11 cellular contexts compared by ENCODE assay signal in the genomic region with DNA sequence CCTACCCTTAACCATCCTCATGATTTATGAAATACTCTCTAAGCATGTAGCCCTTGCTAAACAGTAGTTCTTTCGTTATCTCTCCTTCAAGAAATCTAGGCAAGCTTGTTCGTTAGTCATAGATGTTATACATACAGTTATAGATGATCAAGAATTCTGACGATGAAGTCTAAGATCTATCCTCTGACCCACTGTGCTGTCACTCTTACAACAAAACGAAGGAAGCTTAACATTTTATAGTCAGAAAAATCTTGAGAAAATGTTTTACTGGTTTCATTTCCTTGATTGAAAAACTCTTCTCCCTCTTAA.
DNase-seq lines count a peak whose midpoint lies in the region; ATAC-seq and TF ChIP-seq lines count a peak whose summit lies in the region.
"Had no signal": no experiment of that assay in that cellular context is flagged by ENCODE, and none has a peak within 500 bp of the region (broad histone marks: within the 10 kb centered on the region; RNA-seq: fewer than 3 reads in every experiment).

No MANE protein-coding gene starts in this region.

- H3K27me3 ChIP-seq in left ventricle myocardium inferior (ENCODE audit: low read depth) (no peaks in the 10 kb centered on the region), right atrium auricular region (no peaks in the 10 kb centered on the region), upper lobe of right lung (no peaks in the 10 kb centered on the region)

- no peak overlapping the region for H3K4me3 ChIP-seq in left ventricle myocardium inferior
- no peak overlapping the region for H3K4me3 ChIP-seq in right atrium auricular region
- H3K4me3 ChIP-seq in upper lobe of right lung, result no peak overlapping the region

- DNase-seq in left ventricle myocardium inferior, result no peak
- DNase-seq in right atrium auricular region (ENCODE audit: low spot score), result no peak
- DNase-seq in amniotic epithelial cell (ENCODE audit: low read depth), result peak; percentile 85
- no peak for DNase-seq in mesothelial cell of epicardium (ENCODE audit: low spot score in 2 of 2, unreplicated experiment in 2 of 2)
- no peak for DNase-seq in upper lobe of right lung
- no peak for DNase-seq in posterior vena cava (ENCODE audit: low spot score)
- DNase-seq in NCI-H526 (lab: John Stamatoyannopoulos, UW), result no peak
- DNase-seq: amygdala, left cardiac atrium, posterior cingulate gyrus had no signal

- intact Hi-C loops in left ventricle myocardium inferior (cut with micrococcal nuclease), result no loop called here
- intact Hi-C loops in upper lobe of right lung (cut with DNase I), result no loop called here
- intact Hi-C loops in posterior vena cava (cut with DNase I), result no loop called here

- ATAC-seq in upper lobe of right lung (no peak), HG02759 (IDR thresholded peaks at IDR 0.05; ENCODE audit: unreplicated experiment) (no peak)

- no peaks in the 10 kb centered on the region for H3K36me3 ChIP-seq in left ventricle myocardium inferior
- no peaks in the 10 kb centered on the region for H3K36me3 ChIP-seq in right atrium auricular region
- H3K36me3 ChIP-seq in upper lobe of right lung, result no peaks in the 10 kb centered on the region

- H3K27me3 Mint-ChIP-seq in mesothelial cell of epicardium (ENCODE audit: low read depth), result no peaks in the 10 kb centered on the region

- peaks cover 46% of the 10 kb centered on the region for H3K4me1 Mint-ChIP-seq in mesothelial cell of epicardium

- no peaks in the 10 kb centered on the region for H3K9me3 ChIP-seq in left ventricle myocardium inferior (replicated peaks)
- no peaks in the 10 kb centered on the region for H3K9me3 ChIP-seq in right atrium auricular region
- H3K9me3 ChIP-seq in upper lobe of right lung, result no peaks in the 10 kb centered on the region

- no peak overlapping the region for H3K4me3 Mint-ChIP-seq in mesothelial cell of epicardium

- no peak for TF ChIP-seq CTCF in left ventricle myocardium inferior (IDR thresholded peaks at IDR 0.05; ENCODE audit: borderline replicate concordance)
- no peak for TF ChIP-seq CTCF in right atrium auricular region (IDR thresholded peaks at IDR 0.05)
- no peak for TF ChIP-seq CTCF in mesothelial cell of epicardium (IDR thresholded peaks at IDR 0.05; ENCODE audit: unreplicated experiment)
- no peak for TF ChIP-seq CTCF in upper lobe of right lung (IDR thresholded peaks at IDR 0.05)

- H3K9me3 Mint-ChIP-seq in mesothelial cell of epicardium, result no peaks in the 10 kb centered on the region

- H3K27ac Mint-ChIP-seq in mesothelial cell of epicardium, result peak overlapping the region; percentile 88

- H3K27ac ChIP-seq in left ventricle myocardium inferior (replicated peaks), result peak overlapping the region; percentile 43
- H3K27ac ChIP-seq in right atrium auricular region, result peak overlapping the region in 1 of 2 donors; percentile 35
- H3K27ac ChIP-seq in upper lobe of right lung, result peak overlapping the region; percentile 43

- H3K36me3 Mint-ChIP-seq in mesothelial cell of epicardium, result peaks cover under 1% of the 10 kb centered on the region

- H3K4me1 ChIP-seq in left ventricle myocardium inferior (peaks cover 83% of the 10 kb centered on the region), right atrium auricular region (peaks cover 0 to 59% of the 10 kb centered on the region in 2 donors), upper lobe of right lung (peaks cover 38% of the 10 kb centered on the region)
